Comparison of ENCODE assay signal across 1 cellular context in genomic region chr17:73192219-73192893, GRCh38.
TF ChIP-seq lines count a peak whose summit lies in the region.

No MANE protein-coding gene starts in this region.

TF ChIP-seq in GM12878, 131 proteins besides CTCF, POLR2A, EP300 and RAD21 (continued from another document):
- TF ChIP-seq ZBTB11 (CRISPR knock-in tag; IDR thresholded peaks at IDR 0.05) (no peak), SMC3 (IDR thresholded peaks at IDR 0.05; ENCODE audit: borderline replicate concordance, low read length) (0 out of 2 replicates have a peak, but pooled peaks have one; percentile 0), NRF1 (conservative IDR thresholded peaks at IDR 0.05; ENCODE audit: low read depth, low read length) (peak; percentile 52), EED (IDR thresholded peaks at IDR 0.05; ENCODE audit: low read depth) (0 out of 2 replicates have a peak, but pooled peaks have one; percentile 25), RB1 (IDR thresholded peaks at IDR 0.05; ENCODE audit: borderline replicate concordance) (peak; percentile 15; the same call in 1 of the 2 replicates), NR2F1 (conservative IDR thresholded peaks at IDR 0.05) (peak; percentile 9), SMARCA5 (IDR thresholded peaks at IDR 0.05) (peak; percentile 25; the same call in 1 of the 2 replicates), SIN3A (IDR thresholded peaks at IDR 0.05; ENCODE audit: low read depth, low read length) (peak; percentile 52; the same call in 1 of the 2 replicates), IKZF1 (conservative IDR thresholded peaks at IDR 0.05) (peak; percentile 97), ZNF687 (IDR thresholded peaks at IDR 0.05) (0 out of 2 replicates have a peak, but pooled peaks have one; percentile 23), BHLHE40 (IDR thresholded peaks at IDR 0.05; ENCODE audit: borderline replicate concordance in 1 of 2, low read depth in 2 of 2, low read length in 1 of 2) (peak in 1 of 2 experiments; percentile 48; a peak in 2 of 4 replicates), NKRF (conservative IDR thresholded peaks at IDR 0.05) (peak; percentile 75), LARP7 (IDR thresholded peaks at IDR 0.05) (peak; percentile 44; the same call in 1 of the 2 replicates), ZNF622 (IDR thresholded peaks at IDR 0.05) (no peak), NBN (IDR thresholded peaks at IDR 0.05) (0 out of 2 replicates have a peak, but pooled peaks have one; percentile 6), BACH1 (IDR thresholded peaks at IDR 0.05; ENCODE audit: borderline replicate concordance) (peak; percentile 39), POLR2AphosphoS5 (IDR thresholded peaks at IDR 0.05; ENCODE audit: low read length) (peak; percentile 59; the same call in 1 of the 2 replicates), ZSCAN29 (IDR thresholded peaks at IDR 0.05) (peak; percentile 87), BCL3 (IDR thresholded peaks at IDR 0.05; ENCODE audit: borderline replicate concordance, insufficient read depth, low read depth, low read length, poor library complexity, severe bottlenecking) (no peak), TCF7 (IDR thresholded peaks at IDR 0.05; ENCODE audit: borderline replicate concordance) (no peak), CREM (IDR thresholded peaks at IDR 0.05; ENCODE audit: low read depth) (no peak)
